In genomic region chr18:23887493-23887892, GRCh38 we compare ENCODE assay signal across 15 cellular contexts.
A peak's percentile ranks its signal among the peaks of the same experiment; 100 is the strongest.
DNase-seq lines count a peak whose midpoint lies in the region; ATAC-seq and TF ChIP-seq lines count a peak whose summit lies in the region.
"Had no signal": no experiment of that assay in that cellular context is flagged by ENCODE, and none has a peak within 500 bp of the region (broad histone marks: within the 10 kb centered on the region; RNA-seq: fewer than 3 reads in every experiment).

No MANE protein-coding gene starts in this region.

- H3K4me1 Mint-ChIP-seq in CD4-positive, alpha-beta T cell (ENCODE audit: low read depth) = peaks cover 29% of the 10 kb centered on the region

- no peak for ATAC-seq in GM21786 (IDR thresholded peaks at IDR 0.05; ENCODE audit: unreplicated experiment)
- ATAC-seq in CD4-positive, alpha-beta T cell (ENCODE audit: poor library complexity) = no peak
- no peak for ATAC-seq in aorta (ENCODE audit: low FRiP score)
- ATAC-seq: Panc1 had no signal

- no peaks in the 10 kb centered on the region for H3K27me3 Mint-ChIP-seq in CD4-positive, alpha-beta T cell

- BruUV-seq in mammary epithelial cell (replicated peaks; lab: Mats Ljungman, UMichigan) = no TSS peak

- CTCF ChIA-PET in mammary epithelial cell (lab: Charles Lee; ENCODE audit: low non-redundant PET) = no interaction called here
- CTCF ChIA-PET in CD4-positive, alpha-beta T cell (lab: Charles Lee) = interaction anchor here (1.9 kb wide), 1 partner anchor 31 kb away, joined by 8 read pairs; no protein-coding TSS in a partner anchor

- H3K36me3 Mint-ChIP-seq in CD4-positive, alpha-beta T cell (ENCODE audit: low read depth) = no peaks in the 10 kb centered on the region

- no peak overlapping the region for H3K4me2 ChIP-seq in mammary epithelial cell (ENCODE audit: insufficient read depth, low read depth, low read length)

- in situ Hi-C loops in mammary epithelial cell (cut with MboI; ENCODE audit: low sequenced_read_pairs in 2 of 2) = no loop called here

- peaks cover 58% of the 10 kb centered on the region for H3K4me1 ChIP-seq in mammary epithelial cell (ENCODE audit: insufficient read depth, low read length)
- H3K4me1 ChIP-seq in aorta (ENCODE audit: control insufficient read depth in 1 of 2, insufficient read depth in 2 of 2, low read length in 2 of 2) = peaks cover 2 to 7% of the 10 kb centered on the region in 2 donors

- H2AFZ ChIP-seq in mammary epithelial cell (ENCODE audit: low read depth, low read length) = no peak overlapping the region

- H3K9me3 ChIP-seq in mammary epithelial cell (replicated peaks; ENCODE audit: insufficient read depth, low read length) (no peaks in the 10 kb centered on the region), aorta (ENCODE audit: control insufficient read depth, low read length) (no peaks in the 10 kb centered on the region)
- H3K9me3 ChIP-seq in CD4-positive, alpha-beta T cell (ENCODE audit: control insufficient read depth, low read length) = no peaks in the 10 kb centered on the region
- H3K9me3 ChIP-seq: tibial artery had no signal

- H3K4me3 Mint-ChIP-seq in CD4-positive, alpha-beta T cell = no peak overlapping the region
- H3K4me3 Mint-ChIP-seq: T-helper 2 cell treated with Interferon-gamma antibody and Interleukin-4, amounts not matched to agents 5 μg/mL and 100 μg/mL, for 36 hours had no signal

- 72% methylated on average over 2 of the region's 2 CpGs for WGBS in mammary epithelial cell (ENCODE audit: low coverage, missing lambda C conversion rate)
- 57 to 66% methylated on average over 2 of the region's 2 CpGs for WGBS in aorta, 2 donors

- H3K27ac ChIP-seq in mammary epithelial cell (ENCODE audit: insufficient read depth, low read depth, low read length) (no peak overlapping the region), aorta (ENCODE audit: low read depth in 1 of 2, low read length in 2 of 2) (no peak overlapping the region)
- no peak overlapping the region for H3K27ac ChIP-seq in CD4-positive, alpha-beta T cell (ENCODE audit: low read depth, low read length)
- H3K27ac ChIP-seq: tibial artery had no signal

- no peak for TF ChIP-seq CTCF in AG09319 (IDR thresholded peaks at IDR 0.05; ENCODE audit: low read depth, low read length)
- no peak for TF ChIP-seq CTCF in mammary epithelial cell (conservative IDR thresholded peaks at IDR 0.05 in 1 of 2, IDR thresholded peaks at IDR 0.05 in 1 of 2; ENCODE audit: extremely low read depth in 1 of 2, insufficient read depth in 1 of 2, low read depth in 1 of 2, low read length in 2 of 2)
- TF ChIP-seq CTCF in CD4-positive, alpha-beta T cell (IDR thresholded peaks at IDR 0.05) = no peak

- H3K27me3 ChIP-seq in mammary epithelial cell (ENCODE audit: insufficient read depth, low read length) (no peaks in the 10 kb centered on the region), aorta (ENCODE audit: control insufficient read depth in 1 of 2, insufficient read depth in 2 of 2, low read length in 1 of 2) (no peaks in the 10 kb centered on the region)
- H3K27me3 ChIP-seq in CD4-positive, alpha-beta T cell (ENCODE audit: control insufficient read depth, insufficient read depth, low read length) = no peaks in the 10 kb centered on the region
- H3K27me3 ChIP-seq: tibial artery had no signal

- dilution Hi-C loops in mammary epithelial cell (cut with HindIII; ENCODE audit: low sequenced_read_pairs) = loop anchor here (10.0 kb wide), 1 partner anchor 63 kb away; no protein-coding TSS in a partner anchor

- intact Hi-C loops in mammary epithelial cell (cut with micrococcal nuclease) (loop anchor here (10.0 kb wide), 1 partner anchor 303 kb away; the partner anchor contains the start of gene NPC1), aorta (cut with DNase I) (no loop called here)
- intact Hi-C loops in CD4-positive, alpha-beta T cell (cut with DNase I, micrococcal nuclease) = no loop called here

- peaks cover 5% of the 10 kb centered on the region for H4K20me1 ChIP-seq in mammary epithelial cell (ENCODE audit: insufficient read depth, low read length)

- H3K27ac Mint-ChIP-seq in CD4-positive, alpha-beta T cell = no peak overlapping the region
- H3K27ac Mint-ChIP-seq: activated T-helper 2 cell treated with anti-CD3 and anti-CD28 coated beads, Interferon-gamma antibody, Interleukin-2, Interleukin-4, amounts not matched to agents 10 μg/mL and 5 μg/mL and 100 μg/mL, durations not matched to agents 14 hours and 24 hours and 36 hours; T-helper 2 cell treated with Interferon-gamma antibody and Interleukin-4, amounts not matched to agents 5 μg/mL and 100 μg/mL, for 36 hours had no signal

- H3K9me3 Mint-ChIP-seq in CD4-positive, alpha-beta T cell = no peaks in the 10 kb centered on the region
- H3K9me3 Mint-ChIP-seq: T-helper 2 cell treated with Interferon-gamma antibody and Interleukin-4, amounts not matched to agents 5 μg/mL and 100 μg/mL, for 36 hours had no signal

- POLR2A ChIA-PET in CD4-positive, alpha-beta T cell (lab: Charles Lee) = interaction anchor here (0.6 kb wide), 1 partner anchor 75 kb away, joined by 3 read pairs; no protein-coding TSS in a partner anchor

- peaks cover 82% of the 10 kb centered on the region for H3K79me2 ChIP-seq in mammary epithelial cell (ENCODE audit: insufficient read depth, low read length)

- peak; percentile 20 for DNase-seq in AG09319 (ENCODE audit: extremely low read depth, low read depth)
- DNase-seq in GM03348 (ENCODE audit: low spot score) = peak; percentile 28
- DNase-seq in NCI-H2171 treated with DMSO at 0.1 percent for 48 hours (lab: John Stamatoyannopoulos, UW) = peak; percentile 79
- peak; percentile 27 for DNase-seq in mammary epithelial cell
- DNase-seq in CD4-positive, alpha-beta T cell = no peak
- no peak for DNase-seq in HK-2 (ENCODE audit: unreplicated experiment)
- DNase-seq in aorta = no peak
- DNase-seq: NCI-H1436 treated with DMSO at 0.1 percent for 48 hours; posterior cingulate gyrus; stimulated activated CD4-positive, alpha-beta T cell treated with anti-CD3 and anti-CD28 coated beads, Interleukin-15, amount 100 ng/mL, for 24 hours; tibial artery had no signal

- no peak overlapping the region for H3K4me3 ChIP-seq in mammary epithelial cell (replicated peaks in 1 of 3; ENCODE audit: insufficient read depth in 1 of 3, low read depth in 2 of 3, low read length in 3 of 3)
- no peak overlapping the region for H3K4me3 ChIP-seq in aorta (ENCODE audit: low read length in 2 of 2)
- H3K4me3 ChIP-seq: tibial artery had no signal

- H3K9ac ChIP-seq in mammary epithelial cell (ENCODE audit: insufficient read depth, low read length) = no peak overlapping the region

- peaks cover 67% of the 10 kb centered on the region for H3K36me3 ChIP-seq in mammary epithelial cell (ENCODE audit: insufficient read depth, low read length)
- no peaks in the 10 kb centered on the region for H3K36me3 ChIP-seq in aorta (ENCODE audit: control insufficient read depth in 1 of 2, insufficient read depth in 2 of 2, low read length in 1 of 2)
- H3K36me3 ChIP-seq: tibial artery had no signal

Comparison
In these comparisons a context has a peak if more than half of its experiments do, and no peak if none do; other contexts are left out.
1. DNase-seq: peak in AG09319 (single experiment), GM03348 (single experiment), NCI-H2171 treated with DMSO at 0.1 percent for 48 hours (single experiment) and mammary epithelial cell (single experiment); none in CD4-positive, alpha-beta T cell (0 of 10), HK-2 (single experiment) and aorta (0 of 2).